In genomic region chr3:41966206-41966605, GRCh38 we compare ENCODE assay signal across 2 cellular contexts.
TF ChIP-seq lines count a peak whose summit lies in the region.

No MANE protein-coding gene starts in this region.

TF ChIP-seq in GM23338, 12 proteins besides CTCF, POLR2A, EP300 and RAD21:
- no peak for TF ChIP-seq EZH2phosphoT487 (IDR thresholded peaks at IDR 0.05; ENCODE audit: unreplicated experiment)
- no peak for TF ChIP-seq ETS1 (IDR thresholded peaks at IDR 0.05)
- no peak for TF ChIP-seq STAT1 (IDR thresholded peaks at IDR 0.05; ENCODE audit: unreplicated experiment)
- no peak for TF ChIP-seq CREB1 (CRISPR knock-in tag; IDR thresholded peaks at IDR 0.05; ENCODE audit: low read depth)
- no peak for TF ChIP-seq ZNF462 (CRISPR knock-in tag; IDR thresholded peaks at IDR 0.05)
- no peak for TF ChIP-seq NANOG (IDR thresholded peaks at IDR 0.05; ENCODE audit: borderline replicate concordance)
- TF ChIP-seq EZH2 (IDR thresholded peaks at IDR 0.05; ENCODE audit: low read depth, unreplicated experiment) = no peak
- TF ChIP-seq JUNB (IDR thresholded peaks at IDR 0.05; ENCODE audit: unreplicated experiment) = no peak
- no peak for TF ChIP-seq POLR2AphosphoS5 (IDR thresholded peaks at IDR 0.05; ENCODE audit: low read depth)
- TF ChIP-seq ZNF331 (CRISPR knock-in tag; IDR thresholded peaks at IDR 0.05; ENCODE audit: low read depth) = no peak
- TF ChIP-seq ZNF114 (CRISPR knock-in tag; IDR thresholded peaks at IDR 0.05) = no peak
- TF ChIP-seq REST (IDR thresholded peaks at IDR 0.05; ENCODE audit: unreplicated experiment) = no peak

TF ChIP-seq in H1, 55 proteins besides CTCF, POLR2A, EP300 and RAD21:
- TF ChIP-seq SIRT6 (IDR thresholded peaks at IDR 0.05; ENCODE audit: low read length) (no peak), JUND (IDR thresholded peaks at IDR 0.05; ENCODE audit: low read length) (no peak), SRF (IDR thresholded peaks at IDR 0.05; ENCODE audit: low read depth, low read length) (peak; percentile 74), YY1 (IDR thresholded peaks at IDR 0.05; ENCODE audit: low read depth, low read length) (0 out of 2 replicates have a peak, but pooled peaks have one; percentile 21), KDM1A (IDR thresholded peaks at IDR 0.05; ENCODE audit: borderline replicate concordance, low read length) (no peak)
